In the genomic region with DNA sequence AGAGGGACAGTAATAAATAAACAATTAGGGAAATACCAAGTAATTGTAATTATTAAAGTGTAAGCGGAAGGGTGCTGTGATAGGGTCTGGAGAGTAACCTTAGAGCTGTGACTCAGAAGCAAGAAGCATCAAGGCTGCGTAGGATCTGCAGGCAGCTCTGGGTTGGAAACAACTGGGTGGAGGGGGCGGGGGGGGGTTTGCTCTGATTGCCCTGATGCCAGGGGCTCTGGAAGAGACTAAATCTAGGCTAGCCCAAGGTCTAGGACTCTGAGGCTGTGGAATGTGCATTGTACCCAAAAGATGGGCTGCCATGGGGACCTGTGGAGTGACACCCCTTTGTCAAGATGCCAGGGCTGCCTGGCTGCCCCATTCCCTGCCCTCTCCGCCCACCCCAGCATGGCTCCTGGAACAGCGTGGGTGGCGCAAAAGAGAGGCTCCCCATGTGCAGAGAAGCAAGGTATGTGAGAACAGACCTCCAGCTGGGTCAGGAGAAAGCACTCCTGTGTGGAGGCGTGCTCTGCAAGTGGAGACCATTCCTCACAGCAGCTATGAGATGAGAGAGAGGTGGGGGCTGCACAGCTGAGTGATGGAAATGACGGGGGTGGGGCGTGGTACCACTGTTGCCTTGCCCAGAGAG, we compare ENCODE assay signal across 19 cellular contexts.
"Had no signal": no experiment of that assay in that cellular context is flagged by ENCODE, and none has a peak within 500 bp of the region (broad histone marks: within the 10 kb centered on the region; RNA-seq: fewer than 3 reads in every experiment).

No MANE protein-coding gene starts in this region.

- H3K4me1 ChIP-seq: psoas muscle, right lobe of liver, suprapubic skin had no signal

- H3K27me3 ChIP-seq: ovary, right lobe of liver, suprapubic skin had no signal

- H3K36me3 ChIP-seq: ovary, right lobe of liver, suprapubic skin had no signal

- H3K4me3 ChIP-seq: mucosa of descending colon, ovary, psoas muscle, right lobe of liver, suprapubic skin had no signal

- H3K9me3 ChIP-seq: mucosa of descending colon, ovary, psoas muscle, right lobe of liver, suprapubic skin had no signal

- ATAC-seq: activated CD8-positive, alpha-beta T cell treated with anti-CD3 and anti-CD28 coated beads, Interleukin-2, amount 10 ng/mL, durations not matched to agents 7 days and 5 days; activated naive CD8-positive, alpha-beta T cell treated with anti-CD3 and anti-CD28 coated beads, Interleukin-2, amount 50 U/mL, for 24 hours; activated T-cell treated with anti-CD3 and anti-CD28 coated beads, Interleukin-2, amount 50 U/mL, for 4 hours; mucosa of descending colon; right lobe of liver; stimulated activated naive CD8-positive, alpha-beta T cell treated with anti-CD3 and anti-CD28 coated beads, Interleukin-15, amount 100 ng/mL, for 72 hours had no signal

- H3K27ac ChIP-seq: ovary, psoas muscle, right lobe of liver, suprapubic skin had no signal

- DNase-seq: activated CD4-positive, alpha-beta T cell treated with anti-CD3 and anti-CD28 coated beads, Interleukin-2, amount 10 ng/mL, durations not matched to agents 24 days and 14 days; activated CD4-positive, CD25-positive, alpha-beta regulatory T cell; activated CD8-positive, alpha-beta memory T cell treated with anti-CD3 and anti-CD28 coated beads, Interleukin-2, amount 50 U/mL, for 4 hours; activated CD8-positive, alpha-beta T cell treated with anti-CD3 and anti-CD28 coated beads, Interleukin-2, amount 10 ng/mL, durations not matched to agents 7 days and 5 days; activated naive CD4-positive, alpha-beta T cell treated with anti-CD3 and anti-CD28 coated beads, Interleukin-2, amount 10 ng/mL, durations not matched to agents 7 days and 5 days; activated naive CD8-positive, alpha-beta T cell treated with anti-CD3 and anti-CD28 coated beads, Interleukin-2, amount 50 U/mL, for 24 hours; activated T-cell treated with anti-CD3 and anti-CD28 coated beads, Interleukin-2, amount 50 U/mL, for 4 hours; mesenchymal stem cell; mucosa of descending colon; naive B cell; ovary; psoas muscle; right lobe of liver; small intestine; stimulated activated CD4-positive, alpha-beta T cell treated with anti-CD3 and anti-CD28 coated beads, Interleukin-4, amount 100 ng/mL, for 1 hour; stimulated activated naive CD8-positive, alpha-beta T cell treated with anti-CD3 and anti-CD28 coated beads, Interleukin-15, amount 100 ng/mL, for 72 hours; T-helper 1 cell; T-helper 9 cell had no signal
